Comparison of ENCODE assay signal across 8 cellular contexts in genomic region chr2:31235504-31235902, GRCh38. TPM values are rescaled to one million over a fixed set of nuclear protein-coding genes. Genes with fewer than 3 reads are reported as not detected.
A peak's percentile ranks its signal among the peaks of the same experiment; 100 is the strongest.
DNase-seq lines count a peak whose midpoint lies in the region; ATAC-seq and TF ChIP-seq lines count a peak whose summit lies in the region.

No MANE protein-coding gene starts in this region.

- peaks cover 8% of the 10 kb centered on the region for H3K4me1 Mint-ChIP-seq in activated CD4-positive, alpha-beta T cell treated with anti-CD3 and anti-CD28 coated beads, Interleukin-2, amount 10 ng/mL, durations not matched to agents 24 days and 14 days
- peaks cover 12% of the 10 kb centered on the region for H3K4me1 Mint-ChIP-seq in activated T-helper 1 cell treated with anti-CD3 and anti-CD28 coated beads, Interleukin-12 subunit alpha, Interleukin-12 subunit beta, Interleukin-2, Interleukin-4 antibody, amounts not matched to agents 30 ng/mL and 10 ng/mL and 1 ng/mL, durations not matched to agents 14 hours and 24 hours and 36 hours (ENCODE audit: low read depth)
- H3K4me1 Mint-ChIP-seq in stimulated activated naive CD8-positive, alpha-beta T cell treated with anti-CD3 and anti-CD28 coated beads, Interleukin-15, amount 100 ng/mL, for 72 hours = peaks cover 24% of the 10 kb centered on the region

- H3K4me3 ChIP-seq in foreskin fibroblast (ENCODE audit: low read depth in 1 of 2, low read length in 2 of 2) = peak overlapping the region; percentile 58 to 80

- intact Hi-C loops in activated CD4-positive, alpha-beta T cell treated with anti-CD3 and anti-CD28 coated beads, Interleukin-2, amount 10 ng/mL, durations not matched to agents 24 days and 14 days (cut with micrococcal nuclease) = no loop called here
- intact Hi-C loops in activated T-helper 1 cell treated with anti-CD3 and anti-CD28 coated beads, Interleukin-12 subunit alpha, Interleukin-12 subunit beta, Interleukin-2, Interleukin-4 antibody, amounts not matched to agents 30 ng/mL and 10 ng/mL and 1 ng/mL, durations not matched to agents 14 hours and 24 hours and 36 hours (cut with micrococcal nuclease) = no loop called here

- TF ChIP-seq CTCF in foreskin fibroblast (IDR thresholded peaks at IDR 0.05; ENCODE audit: low read depth, low read length) = no peak

- peak overlapping the region; percentile 58 for H3K4me3 Mint-ChIP-seq in activated CD4-positive, alpha-beta T cell treated with anti-CD3 and anti-CD28 coated beads, Interleukin-2, amount 10 ng/mL, durations not matched to agents 24 days and 14 days
- peak overlapping the region; percentile 66 for H3K4me3 Mint-ChIP-seq in activated T-helper 1 cell treated with anti-CD3 and anti-CD28 coated beads, Interleukin-12 subunit alpha, Interleukin-12 subunit beta, Interleukin-2, Interleukin-4 antibody, amounts not matched to agents 30 ng/mL and 10 ng/mL and 1 ng/mL, durations not matched to agents 14 hours and 24 hours and 36 hours
- H3K4me3 Mint-ChIP-seq in stimulated activated naive CD8-positive, alpha-beta T cell treated with anti-CD3 and anti-CD28 coated beads, Interleukin-15, amount 100 ng/mL, for 72 hours = peak overlapping the region in 1 of 2 donors; percentile 58

- no peaks in the 10 kb centered on the region for H3K36me3 Mint-ChIP-seq in activated CD4-positive, alpha-beta T cell treated with anti-CD3 and anti-CD28 coated beads, Interleukin-2, amount 10 ng/mL, durations not matched to agents 24 days and 14 days (ENCODE audit: low read depth)
- H3K36me3 Mint-ChIP-seq in activated T-helper 1 cell treated with anti-CD3 and anti-CD28 coated beads, Interleukin-12 subunit alpha, Interleukin-12 subunit beta, Interleukin-2, Interleukin-4 antibody, amounts not matched to agents 30 ng/mL and 10 ng/mL and 1 ng/mL, durations not matched to agents 14 hours and 24 hours and 36 hours (ENCODE audit: low read depth) = no peaks in the 10 kb centered on the region

- no peak for DNase-seq in activated CD4-positive, alpha-beta T cell treated with anti-CD3 and anti-CD28 coated beads, Interleukin-2, amount 10 ng/mL, durations not matched to agents 24 days and 14 days
- no peak for DNase-seq in activated CD4-positive, alpha-beta T cell treated with anti-CD3 and anti-CD28 coated beads for 1 hour
- no peak for DNase-seq in activated T-helper 1 cell treated with anti-CD3 and anti-CD28 coated beads, Interleukin-12 subunit alpha, Interleukin-12 subunit beta, Interleukin-2, Interleukin-4 antibody, amounts not matched to agents 30 ng/mL and 10 ng/mL and 1 ng/mL, durations not matched to agents 14 hours and 24 hours and 36 hours (ENCODE audit: low spot score)
- DNase-seq in foreskin fibroblast (peak; percentile 88 to 94), NAMALWA (ENCODE audit: low spot score) (no peak), MV-4-11 (lab: John Stamatoyannopoulos, UW) (no peak)
- DNase-seq in stimulated activated naive CD8-positive, alpha-beta T cell treated with anti-CD3 and anti-CD28 coated beads, Interleukin-15, amount 100 ng/mL, for 72 hours = no peak

- peak overlapping the region; percentile 62 for H3K27ac ChIP-seq in temporal lobe (ENCODE audit: low read depth, low read length)

- H3K9me3 Mint-ChIP-seq in activated CD4-positive, alpha-beta T cell treated with anti-CD3 and anti-CD28 coated beads, Interleukin-2, amount 10 ng/mL, durations not matched to agents 24 days and 14 days = no peaks in the 10 kb centered on the region
- no peaks in the 10 kb centered on the region for H3K9me3 Mint-ChIP-seq in activated T-helper 1 cell treated with anti-CD3 and anti-CD28 coated beads, Interleukin-12 subunit alpha, Interleukin-12 subunit beta, Interleukin-2, Interleukin-4 antibody, amounts not matched to agents 30 ng/mL and 10 ng/mL and 1 ng/mL, durations not matched to agents 14 hours and 24 hours and 36 hours
- no peaks in the 10 kb centered on the region for H3K9me3 Mint-ChIP-seq in stimulated activated naive CD8-positive, alpha-beta T cell treated with anti-CD3 and anti-CD28 coated beads, Interleukin-15, amount 100 ng/mL, for 72 hours

- H3K27me3 Mint-ChIP-seq in activated CD4-positive, alpha-beta T cell treated with anti-CD3 and anti-CD28 coated beads, Interleukin-2, amount 10 ng/mL, durations not matched to agents 24 days and 14 days = peaks cover 10% of the 10 kb centered on the region
- peaks cover 10% of the 10 kb centered on the region for H3K27me3 Mint-ChIP-seq in activated T-helper 1 cell treated with anti-CD3 and anti-CD28 coated beads, Interleukin-12 subunit alpha, Interleukin-12 subunit beta, Interleukin-2, Interleukin-4 antibody, amounts not matched to agents 30 ng/mL and 10 ng/mL and 1 ng/mL, durations not matched to agents 14 hours and 24 hours and 36 hours (ENCODE audit: insufficient read depth)
- H3K27me3 Mint-ChIP-seq in stimulated activated naive CD8-positive, alpha-beta T cell treated with anti-CD3 and anti-CD28 coated beads, Interleukin-15, amount 100 ng/mL, for 72 hours = peaks cover 15% of the 10 kb centered on the region

- no peak overlapping the region for H3K27ac Mint-ChIP-seq in activated CD4-positive, alpha-beta T cell treated with anti-CD3 and anti-CD28 coated beads, Interleukin-2, amount 10 ng/mL, durations not matched to agents 24 days and 14 days
- H3K27ac Mint-ChIP-seq in activated T-helper 1 cell treated with anti-CD3 and anti-CD28 coated beads, Interleukin-12 subunit alpha, Interleukin-12 subunit beta, Interleukin-2, Interleukin-4 antibody, amounts not matched to agents 30 ng/mL and 10 ng/mL and 1 ng/mL, durations not matched to agents 14 hours and 24 hours and 36 hours = no peak overlapping the region
- H3K27ac Mint-ChIP-seq in stimulated activated naive CD8-positive, alpha-beta T cell treated with anti-CD3 and anti-CD28 coated beads, Interleukin-15, amount 100 ng/mL, for 72 hours = no peak overlapping the region

- no peak for ATAC-seq in stimulated activated naive CD8-positive, alpha-beta T cell treated with anti-CD3 and anti-CD28 coated beads, Interleukin-15, amount 100 ng/mL, for 72 hours

RNA-seq across cellular contexts. Expression of gene EHD3, which starts 1.6 kb away (rescaled TPM):
- 1.3 and 1.5 TPM in 2 replicates for total RNA-seq in activated CD4-positive, alpha-beta T cell treated with anti-CD3 and anti-CD28 coated beads, Interleukin-2, amount 10 ng/mL, durations not matched to agents 24 days and 14 days
- total RNA-seq in activated T-helper 1 cell treated with anti-CD3 and anti-CD28 coated beads, Interleukin-12 subunit alpha, Interleukin-12 subunit beta, Interleukin-2, Interleukin-4 antibody, amounts not matched to agents 30 ng/mL and 10 ng/mL and 1 ng/mL, durations not matched to agents 14 hours and 24 hours and 36 hours = 1.9 and 2.1 TPM in 2 replicates
- 7.1 TPM for total RNA-seq in temporal lobe

RNA-seq across cellular contexts. Expression of gene CAPN14, which starts 18.2 kb away (rescaled TPM):
- total RNA-seq in activated CD4-positive, alpha-beta T cell treated with anti-CD3 and anti-CD28 coated beads, Interleukin-2, amount 10 ng/mL, durations not matched to agents 24 days and 14 days = 0.07 and 0.12 TPM in 2 replicates
- 0.18 and 0.20 TPM in 2 replicates for total RNA-seq in activated T-helper 1 cell treated with anti-CD3 and anti-CD28 coated beads, Interleukin-12 subunit alpha, Interleukin-12 subunit beta, Interleukin-2, Interleukin-4 antibody, amounts not matched to agents 30 ng/mL and 10 ng/mL and 1 ng/mL, durations not matched to agents 14 hours and 24 hours and 36 hours
- 0.98 TPM for total RNA-seq in temporal lobe

Comparison
In these comparisons a context has a peak if more than half of its experiments do, and no peak if none do; other contexts are left out.
1. DNase-seq: peak in foreskin fibroblast (2 of 2); none in activated CD4-positive, alpha-beta T cell treated with anti-CD3 and anti-CD28 coated beads, Interleukin-2, amount 10 ng/mL, durations not matched to agents 24 days and 14 days (single experiment), activated CD4-positive, alpha-beta T cell treated with anti-CD3 and anti-CD28 coated beads for 1 hour (single experiment), activated T-helper 1 cell treated with anti-CD3 and anti-CD28 coated beads, Interleukin-12 subunit alpha, Interleukin-12 subunit beta, Interleukin-2, Interleukin-4 antibody, amounts not matched to agents 30 ng/mL and 10 ng/mL and 1 ng/mL, durations not matched to agents 14 hours and 24 hours and 36 hours (single experiment), NAMALWA (single experiment), stimulated activated naive CD8-positive, alpha-beta T cell treated with anti-CD3 and anti-CD28 coated beads, Interleukin-15, amount 100 ng/mL, for 72 hours (0 of 2) and MV-4-11 (single experiment).